19 cellular contexts compared by ENCODE assay signal in genomic region chr14:99327458-99328250, GRCh38. TPM values are rescaled to one million over a fixed set of nuclear protein-coding genes. Genes with fewer than 3 reads are reported as not detected.
DNase-seq lines count a peak whose midpoint lies in the region; ATAC-seq and TF ChIP-seq lines count a peak whose summit lies in the region.
"Had no signal": no experiment of that assay in that cellular context is flagged by ENCODE, and none has a peak within 500 bp of the region (broad histone marks: within the 10 kb centered on the region; RNA-seq: fewer than 3 reads in every experiment).

No MANE protein-coding gene starts in this region.

- no peak overlapping the region for H3K9ac ChIP-seq in mammary epithelial cell (ENCODE audit: insufficient read depth, low read length)

- no peaks in the 10 kb centered on the region for H3K9me3 ChIP-seq in mammary epithelial cell (replicated peaks; ENCODE audit: insufficient read depth, low read length)
- H3K9me3 ChIP-seq: right lobe of liver had no signal

- dilution Hi-C loops in mammary epithelial cell (cut with HindIII; ENCODE audit: low sequenced_read_pairs) = no loop called here

- H3K27me3 ChIP-seq in mammary epithelial cell (ENCODE audit: insufficient read depth, low read length) = no peaks in the 10 kb centered on the region
- H3K27me3 ChIP-seq: right lobe of liver had no signal

- peak; percentile 4 for DNase-seq in natural killer cell
- no peak for DNase-seq in natural killer cell treated with Interleukin-12 subunit alpha and Interleukin-12 subunit beta and Interleukin-15 and Interleukin-18, amount 100 ng/mL, for 72 hours (ENCODE audit: low spot score)
- peak; percentile 54 for DNase-seq in mammary epithelial cell
- peak; percentile 75 for DNase-seq in mesenteric fat pad (ENCODE audit: low spot score)
- peak; percentile 20 for DNase-seq in ureter (ENCODE audit: low spot score)
- DNase-seq in GM03348 (ENCODE audit: low spot score) = no peak
- DNase-seq in NCI-H524 (lab: John Stamatoyannopoulos, UW) = no peak
- DNase-seq: activated CD4-positive, CD25-positive, alpha-beta regulatory T cell treated with anti-CD3 and anti-CD28 coated beads, Interleukin-2, amount 50 U/mL, for 72 hours; foreskin fibroblast; MV-4-11; NCI-H2029 treated with DMSO at 0.1 percent for 48 hours; stimulated activated CD4-positive, alpha-beta T cell treated with anti-CD3 and anti-CD28 coated beads, Interleukin-2, amount 100 ng/mL, for 24 hours; substantia nigra; T1000 had no signal

- H3K27ac ChIP-seq in mammary epithelial cell (ENCODE audit: insufficient read depth, low read depth, low read length) = no peak overlapping the region
- H3K27ac ChIP-seq: right lobe of liver had no signal

- intact Hi-C loops in natural killer cell (cut with micrococcal nuclease) = no loop called here
- intact Hi-C loops in mammary epithelial cell (cut with micrococcal nuclease) = no loop called here

- no peak overlapping the region for H3K27ac Mint-ChIP-seq in natural killer cell
- peak overlapping the region in 1 of 2 donors; percentile 45 for H3K27ac Mint-ChIP-seq in natural killer cell treated with Interleukin-12 subunit alpha and Interleukin-12 subunit beta and Interleukin-15 and Interleukin-18, amount 100 ng/mL, for 72 hours
- H3K27ac Mint-ChIP-seq: IgD-negative memory B cell had no signal

- no peaks in the 10 kb centered on the region for H3K36me3 ChIP-seq in mammary epithelial cell (ENCODE audit: insufficient read depth, low read length)
- H3K36me3 ChIP-seq: right lobe of liver had no signal

- H3K4me3 Mint-ChIP-seq in natural killer cell = no peak overlapping the region
- no peak overlapping the region for H3K4me3 Mint-ChIP-seq in natural killer cell treated with Interleukin-12 subunit alpha and Interleukin-12 subunit beta and Interleukin-15 and Interleukin-18, amount 100 ng/mL, for 72 hours
- H3K4me3 Mint-ChIP-seq: IgD-negative memory B cell had no signal

- H3K9me3 Mint-ChIP-seq in natural killer cell = no peaks in the 10 kb centered on the region
- no peaks in the 10 kb centered on the region for H3K9me3 Mint-ChIP-seq in natural killer cell treated with Interleukin-12 subunit alpha and Interleukin-12 subunit beta and Interleukin-15 and Interleukin-18, amount 100 ng/mL, for 72 hours
- H3K9me3 Mint-ChIP-seq: nephron had no signal

- no peaks in the 10 kb centered on the region for H3K36me3 Mint-ChIP-seq in natural killer cell
- no peaks in the 10 kb centered on the region for H3K36me3 Mint-ChIP-seq in natural killer cell treated with Interleukin-12 subunit alpha and Interleukin-12 subunit beta and Interleukin-15 and Interleukin-18, amount 100 ng/mL, for 72 hours
- H3K36me3 Mint-ChIP-seq: IgD-negative memory B cell had no signal

- no peak for TF ChIP-seq CTCF in natural killer cell (IDR thresholded peaks at IDR 0.05)
- no peak for TF ChIP-seq CTCF in mammary epithelial cell (conservative IDR thresholded peaks at IDR 0.05 in 1 of 2, IDR thresholded peaks at IDR 0.05 in 1 of 2; ENCODE audit: extremely low read depth in 1 of 2, insufficient read depth in 1 of 2, low read depth in 1 of 2, low read length in 2 of 2)

- peak overlapping the region; percentile 66 for H3K4me2 ChIP-seq in mammary epithelial cell (ENCODE audit: insufficient read depth, low read depth, low read length)

- H3K4me1 Mint-ChIP-seq in natural killer cell = peaks cover 6 to 28% of the 10 kb centered on the region in 2 donors
- H3K4me1 Mint-ChIP-seq in natural killer cell treated with Interleukin-12 subunit alpha and Interleukin-12 subunit beta and Interleukin-15 and Interleukin-18, amount 100 ng/mL, for 72 hours (ENCODE audit: low read depth in 2 of 2) = peaks cover 13% of the 10 kb centered on the region in 2 donors

- no peaks in the 10 kb centered on the region for H4K20me1 ChIP-seq in mammary epithelial cell (ENCODE audit: insufficient read depth, low read length)

- H3K79me2 ChIP-seq in mammary epithelial cell (ENCODE audit: insufficient read depth, low read length) = no peaks in the 10 kb centered on the region

- H3K27me3 Mint-ChIP-seq in natural killer cell (ENCODE audit: low read depth in 2 of 2) = no peaks in the 10 kb centered on the region
- no peaks in the 10 kb centered on the region for H3K27me3 Mint-ChIP-seq in natural killer cell treated with Interleukin-12 subunit alpha and Interleukin-12 subunit beta and Interleukin-15 and Interleukin-18, amount 100 ng/mL, for 72 hours

- CTCF ChIA-PET in mammary epithelial cell (lab: Charles Lee; ENCODE audit: low non-redundant PET) = no interaction called here

- ATAC-seq in natural killer cell (no peak), HG03520 (IDR thresholded peaks at IDR 0.05; ENCODE audit: unreplicated experiment) (no peak)
- ATAC-seq in natural killer cell treated with Interleukin-12 subunit alpha and Interleukin-12 subunit beta and Interleukin-15 and Interleukin-18, amount 100 ng/mL, for 72 hours = no peak
- ATAC-seq: right lobe of liver had no signal

- no peak overlapping the region for H3K4me3 ChIP-seq in mammary epithelial cell (replicated peaks in 1 of 3; ENCODE audit: insufficient read depth in 1 of 3, low read depth in 2 of 3, low read length in 3 of 3)
- H3K4me3 ChIP-seq: lung, right lobe of liver had no signal

- BruUV-seq in mammary epithelial cell (replicated peaks; lab: Mats Ljungman, UMichigan) = no TSS peak

- under 1% methylated on average over 12 of the region's 14 CpGs for WGBS in mammary epithelial cell (ENCODE audit: low coverage, missing lambda C conversion rate)

- in situ Hi-C loops in mammary epithelial cell (cut with MboI; ENCODE audit: low sequenced_read_pairs in 2 of 2) = no loop called here

- H3K4me1 ChIP-seq in mammary epithelial cell (ENCODE audit: insufficient read depth, low read length) = peaks cover 16% of the 10 kb centered on the region
- H3K4me1 ChIP-seq: right lobe of liver had no signal

- H2AFZ ChIP-seq in mammary epithelial cell (ENCODE audit: low read depth, low read length) = peak overlapping the region; percentile 63

RNA-seq across cellular contexts. Expression of gene BCL11B, which starts 55.7 kb away (rescaled TPM):
- total RNA-seq in natural killer cell = 10 to 100 TPM; 43.5 to 61.5 (median 56.2) TPM
- 10 to 100 TPM; 12.9 to 27.6 TPM for total RNA-seq in natural killer cell treated with Interleukin-12 subunit alpha and Interleukin-12 subunit beta and Interleukin-15 and Interleukin-18, amount 100 ng/mL, for 72 hours
- total RNA-seq in mammary epithelial cell = 1 to 10 TPM; 7.1 to 8.3 TPM
- polyA plus RNA-seq in mammary epithelial cell = 2.0 TPM
- polyA minus RNA-seq in mammary epithelial cell = 6.7 TPM
- total RNA-seq in mesenteric fat pad = 0.67 TPM
- total RNA-seq in ureter = 8.4 TPM

Comparison
In these comparisons a context has a peak if more than half of its experiments do, and no peak if none do; other contexts are left out.
1. DNase-seq: peak in natural killer cell (single experiment), mammary epithelial cell (single experiment), mesenteric fat pad (single experiment) and ureter (single experiment); none in natural killer cell treated with Interleukin-12 subunit alpha and Interleukin-12 subunit beta and Interleukin-15 and Interleukin-18, amount 100 ng/mL, for 72 hours (single experiment), GM03348 (single experiment) and NCI-H524 (0 of 2).